In the genomic region with DNA sequence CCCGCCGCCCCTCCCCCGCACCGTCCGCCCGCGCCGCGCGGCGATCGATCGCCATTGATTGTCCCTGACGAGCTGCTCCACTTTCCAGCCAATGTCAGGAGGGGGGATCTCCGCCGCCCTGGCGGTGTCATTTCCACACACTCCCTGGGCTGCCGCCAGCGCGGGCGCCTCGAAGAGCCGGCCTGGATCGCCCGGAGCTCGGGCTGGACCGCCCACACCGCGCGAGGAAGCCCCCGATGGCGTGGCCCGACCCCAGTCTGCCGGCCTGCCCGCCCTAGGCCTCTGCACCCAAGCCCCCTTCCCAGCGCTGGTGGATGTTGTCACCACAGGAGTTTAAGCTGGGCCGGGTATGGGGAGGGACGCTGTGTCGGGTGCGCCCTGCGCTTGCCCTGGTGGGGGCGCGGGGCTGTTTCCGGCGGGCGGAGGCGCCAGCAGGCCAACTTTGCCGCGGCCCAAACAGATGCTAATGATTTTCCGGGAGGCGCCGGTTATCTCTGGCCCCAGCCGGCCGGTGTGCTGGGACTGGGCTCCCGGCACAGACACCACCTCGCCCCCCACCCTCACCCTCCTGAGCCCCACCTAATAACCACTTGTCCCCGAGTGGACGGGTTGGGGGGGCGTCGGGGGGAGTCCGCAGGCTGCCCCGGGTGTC, we compare ENCODE assay signal across 8 cellular contexts. TPM values are rescaled to one million over a fixed set of nuclear protein-coding genes. Genes with fewer than 3 reads are reported as not detected.
DNase-seq lines count a peak whose midpoint lies in the region; ATAC-seq and TF ChIP-seq lines count a peak whose summit lies in the region.

No MANE protein-coding gene starts in this region.

- H3K23ac ChIP-seq in neuronal stem cell (ENCODE audit: low read depth, low read length, poor library complexity): peak overlapping the region; percentile 86

- DNase-seq in AG08396 (ENCODE audit: low spot score) (peak; percentile 94), HT1080 (ENCODE audit: low read depth) (peak; percentile 58), head of caudate nucleus (peak in 41 of 42 donors; percentile 69 to 94 (median 84)), neuronal stem cell (ENCODE audit: low spot score) (no peak)

- no peak overlapping the region for H4K8ac ChIP-seq in neuronal stem cell (ENCODE audit: low read depth, low read length)

- peaks cover under 1% of the 10 kb centered on the region for H3K36me3 ChIP-seq in OCI-LY3 (replicated peaks; ENCODE audit: low read depth, low read length)
- no peaks in the 10 kb centered on the region for H3K36me3 ChIP-seq in neuronal stem cell (replicated peaks in 1 of 2; ENCODE audit: control insufficient read depth in 2 of 2, insufficient read depth in 2 of 2, low read length in 2 of 2)

- H3K9me3 ChIP-seq in OCI-LY3 (ENCODE audit: insufficient read depth, low read length) (no peaks in the 10 kb centered on the region), neuronal stem cell (replicated peaks in 1 of 2; ENCODE audit: control insufficient read depth in 2 of 2, insufficient read depth in 1 of 2, low read depth in 1 of 2, low read length in 2 of 2) (no peaks in the 10 kb centered on the region)

- H3K27me3 ChIP-seq in OCI-LY3 (ENCODE audit: low read depth, low read length) (no peaks in the 10 kb centered on the region), neuronal stem cell (ENCODE audit: control insufficient read depth in 3 of 3, insufficient read depth in 3 of 3, low read depth in 1 of 3, low read length in 3 of 3) (no peaks in the 10 kb centered on the region)

- no peaks in the 10 kb centered on the region for H4K20me1 ChIP-seq in OCI-LY3 (ENCODE audit: insufficient read depth, low read length)

- H2BK120ac ChIP-seq in neuronal stem cell (ENCODE audit: low read depth, low read length): no peak overlapping the region

- H2AK5ac ChIP-seq in neuronal stem cell (ENCODE audit: low read depth, low read length): peak overlapping the region; percentile 80

- intact Hi-C loops in head of caudate nucleus (cut with DNase I): no loop called here

- H3K79me2 ChIP-seq in OCI-LY3 (ENCODE audit: low read length): peaks cover 3% of the 10 kb centered on the region; the same call in 1 of the 2 replicates

- H2BK12ac ChIP-seq in neuronal stem cell (ENCODE audit: low read length): no peak overlapping the region

- peak overlapping the region; percentile 92 for H3K18ac ChIP-seq in neuronal stem cell (ENCODE audit: low read length)

- peak overlapping the region; percentile 96 for H3K27ac ChIP-seq in OCI-LY3 (ENCODE audit: low read length)
- peak overlapping the region; percentile 83 for H3K27ac ChIP-seq in adipose tissue (ENCODE audit: low read depth, low read length)
- no peak overlapping the region for H3K27ac ChIP-seq in neuronal stem cell (replicated peaks; ENCODE audit: low read length)

- TF ChIP-seq CTCF in OCI-LY3 (IDR thresholded peaks at IDR 0.05; ENCODE audit: low read depth, low read length): peak; percentile 31; the same call in 1 of the 2 replicates

- H3K79me1 ChIP-seq in neuronal stem cell (ENCODE audit: low read depth, low read length): peaks cover 2% of the 10 kb centered on the region

- WGBS in adipose tissue, 3 donors: 0 to 1% (median 1%) methylated on average over 60 to 62 of the region's 62 CpGs
- no CpG with 5 or more reads among the region's 62 CpGs for WGBS in neuronal stem cell (ENCODE audit: extremely low coverage in 2 of 2, insufficient read length in 2 of 2, insufficient replicate concordance in 1 of 2), 2 donors

- peak overlapping the region; percentile 30 for H2BK15ac ChIP-seq in neuronal stem cell (ENCODE audit: low read length)

- peak; percentile 28 for ATAC-seq in GM18498 (IDR thresholded peaks at IDR 0.05; ENCODE audit: unreplicated experiment)
- no peak for ATAC-seq in GM21526 (IDR thresholded peaks at IDR 0.05; ENCODE audit: low FRiP score, unreplicated experiment)

- H3K9ac ChIP-seq in OCI-LY3 (ENCODE audit: low read length) (peak overlapping the region; percentile 73), neuronal stem cell (ENCODE audit: low read depth, low read length, poor library complexity) (peak overlapping the region; percentile 67)

- H2AFZ ChIP-seq in OCI-LY3 (ENCODE audit: low read depth, low read length) (no peak overlapping the region), neuronal stem cell (ENCODE audit: low read length) (peak overlapping the region; percentile 90)

- H3K4me3 ChIP-seq in OCI-LY3 (ENCODE audit: low read length): peak overlapping the region; percentile 77
- H3K4me3 ChIP-seq in neuronal stem cell (ENCODE audit: low read length in 2 of 2): peak overlapping the region; percentile 44 to 77

- peak overlapping the region; percentile 43 for H3K14ac ChIP-seq in neuronal stem cell (ENCODE audit: low read length)

- H2BK5ac ChIP-seq in neuronal stem cell (ENCODE audit: low read length): peak overlapping the region; percentile 4

- H3K4me1 ChIP-seq in OCI-LY3 (ENCODE audit: low read length): peaks cover 82% of the 10 kb centered on the region
- peaks cover 27 to 33% of the 10 kb centered on the region in 2 donors for H3K4me1 ChIP-seq in neuronal stem cell (ENCODE audit: control insufficient read depth in 2 of 2, insufficient read depth in 1 of 2, low read depth in 1 of 2, low read length in 2 of 2)

- H3K4me2 ChIP-seq in OCI-LY3 (ENCODE audit: low read length) (peak overlapping the region; percentile 91), neuronal stem cell (ENCODE audit: insufficient read depth, low read length, poor library complexity, severe bottlenecking) (peak overlapping the region; percentile 91)

- no peak overlapping the region for H3K4ac ChIP-seq in neuronal stem cell (ENCODE audit: low read length)

- no peak overlapping the region for H4K91ac ChIP-seq in neuronal stem cell (ENCODE audit: low read depth, low read length, poor library complexity)

RNA-seq across cellular contexts. Expression of gene CXXC5, which starts 10.6 kb away (rescaled TPM):
- 49.4 and 54.9 TPM in 2 replicates for total RNA-seq in HT1080 (2014; rRNA removed; shearing (Covaris generic))
- polyA plus RNA-seq in HT1080 (2015; cell fraction: cytosol; rRNA removed): 29.7 and 30.4 TPM in 2 replicates
- 19.3 and 19.5 TPM in 2 replicates for polyA plus RNA-seq in HT1080 (2015; cell fraction: nucleus; rRNA removed)
- 10 to 100 TPM; 14.2 to 52.3 (median 39.0) TPM for polyA plus RNA-seq in adipose tissue
- polyA plus RNA-seq in neuronal stem cell (2013, experiment 1 of 2): 30.9 TPM
- 32.1 TPM for polyA plus RNA-seq in neuronal stem cell (2013, experiment 2 of 2)
